1 cellular context compared by ENCODE assay signal in genomic region chr4:163484906-163485305, GRCh38.
TF ChIP-seq lines count a peak whose summit lies in the region.

No MANE protein-coding gene starts in this region.

TF ChIP-seq in H1, 55 proteins besides CTCF, POLR2A, EP300 and RAD21:
- no peak for TF ChIP-seq JUND (IDR thresholded peaks at IDR 0.05; ENCODE audit: low read length)
- TF ChIP-seq CEBPB (IDR thresholded peaks at IDR 0.05; ENCODE audit: low read depth, low read length) = no peak
- no peak for TF ChIP-seq PHF8 (conservative IDR thresholded peaks at IDR 0.05; ENCODE audit: low read depth, low read length)
TF ChIP-seq in H1: peak in this region for 0.
